Comparison of ENCODE assay signal across 8 cellular contexts in genomic region chr15:50353999-50354837, GRCh38. TPM values are rescaled to one million over a fixed set of nuclear protein-coding genes. Genes with fewer than 3 reads are reported as not detected.
A peak's percentile ranks its signal among the peaks of the same experiment; 100 is the strongest.
DNase-seq lines count a peak whose midpoint lies in the region; ATAC-seq, FAIRE-seq and TF ChIP-seq lines count a peak whose summit lies in the region.

No MANE protein-coding gene starts in this region.

- H3K4me1 ChIP-seq in HUES6 (ENCODE audit: control insufficient read depth, insufficient read depth, low read length) (peaks cover 10% of the 10 kb centered on the region), psoas muscle (peaks cover 47% of the 10 kb centered on the region)

- 0 to 1% (median 0%) methylated on average over 48 to 77 of the region's 77 CpGs for WGBS in psoas muscle, 3 donors

- intact Hi-C loops in left ventricle myocardium superior (cut with micrococcal nuclease) = no loop called here
- intact Hi-C loops in psoas muscle (cut with DNase I) = loop anchor here in 1 of 2 donors (1.0 to 10.0 kb wide), 2 partner anchors 70 to 1479 kb away; partner anchors contain the start of genes EID1 and USP8

- H2AFZ ChIP-seq in SU-DHL-6 (ENCODE audit: low read depth, low read length, severe bottlenecking) = peak overlapping the region; percentile 71

- ATAC-seq in GM21367 (IDR thresholded peaks at IDR 0.05; ENCODE audit: unreplicated experiment) (peak; percentile 27), left ventricle myocardium superior (peak; percentile 57), psoas muscle (peak; percentile 47 to 58 (median 54))

- no peaks in the 10 kb centered on the region for H3K9me3 ChIP-seq in HUES6 (ENCODE audit: control insufficient read depth, insufficient read depth, low read depth, low read length)
- H3K9me3 ChIP-seq in SU-DHL-6 (ENCODE audit: insufficient read depth, low read length) = no peaks in the 10 kb centered on the region
- H3K9me3 ChIP-seq in psoas muscle = no peaks in the 10 kb centered on the region

- peaks cover 11% of the 10 kb centered on the region; the same call in 1 of the 2 replicates for H4K20me1 ChIP-seq in SU-DHL-6 (ENCODE audit: low read depth, low read length)

- H3K4me3 ChIP-seq in HUES6 (ENCODE audit: low read depth, low read length) (peak overlapping the region; percentile 98), SU-DHL-6 (ENCODE audit: insufficient read depth, low read length, poor library complexity, severe bottlenecking) (peak overlapping the region; percentile 70), psoas muscle (peak overlapping the region; percentile 97)

- peaks cover 98% of the 10 kb centered on the region for H3K79me2 ChIP-seq in SU-DHL-6 (ENCODE audit: insufficient read depth, low read length)

- TF ChIP-seq CTCF in SU-DHL-6 (IDR thresholded peaks at IDR 0.05; ENCODE audit: insufficient read depth, low read length, poor library complexity, severe bottlenecking) (no peak), psoas muscle (IDR thresholded peaks at IDR 0.05) (no peak)

- no peak for FAIRE-seq in urothelium cell line (lab: Jason Lieb, UNC)

- DNase-seq in DMS 273 (lab: John Stamatoyannopoulos, UW; ENCODE audit: unreplicated experiment) (peak; percentile 78), amniotic stem cell (lab: John Stamatoyannopoulos, UW) (peak; percentile 58), left ventricle myocardium superior (peak; percentile 60), psoas muscle (peak; percentile 43 to 71), urothelium cell line (ENCODE audit: low spot score) (peak; percentile 16)

- peaks cover 20% of the 10 kb centered on the region for H3K36me3 ChIP-seq in HUES6 (ENCODE audit: control insufficient read depth, insufficient read depth, low read length)
- peaks cover 3% of the 10 kb centered on the region; the same call in 1 of the 2 replicates for H3K36me3 ChIP-seq in SU-DHL-6 (ENCODE audit: low read length)
- H3K36me3 ChIP-seq in psoas muscle (ENCODE audit: insufficient read depth in 1 of 2, low read depth in 1 of 2) = peaks cover 2 to 13% of the 10 kb centered on the region in 2 donors

- peak overlapping the region; percentile 98 for H3K27ac ChIP-seq in HUES6 (ENCODE audit: low read depth, low read length)
- H3K27ac ChIP-seq in SU-DHL-6 (ENCODE audit: low read depth, low read length) = peak overlapping the region; percentile 86
- peak overlapping the region; percentile 100 for H3K27ac ChIP-seq in psoas muscle

- no peaks in the 10 kb centered on the region for H3K9me2 ChIP-seq in SU-DHL-6 (replicated peaks; ENCODE audit: insufficient read depth, low read length)

- peak overlapping the region; percentile 96 for H3K4me2 ChIP-seq in SU-DHL-6 (ENCODE audit: low read depth, low read length, poor library complexity, severe bottlenecking)

- H3K9ac ChIP-seq in HUES6 (ENCODE audit: low read length) = peak overlapping the region; percentile 95
- H3K9ac ChIP-seq in SU-DHL-6 (ENCODE audit: low read length) = peak overlapping the region; percentile 85

- H3F3A ChIP-seq in SU-DHL-6 (ENCODE audit: insufficient read depth) = peaks cover 19% of the 10 kb centered on the region

- H3K27me3 ChIP-seq in HUES6 (ENCODE audit: control insufficient read depth, insufficient read depth, low read length) (no peaks in the 10 kb centered on the region), SU-DHL-6 (ENCODE audit: low read length) (no peaks in the 10 kb centered on the region), psoas muscle (ENCODE audit: insufficient read depth in 3 of 3, low read length in 2 of 3) (no peaks in the 10 kb centered on the region)

RNA-seq across cellular contexts. Expression of gene GABPB1, which starts 0.8 kb away (rescaled TPM):
- total RNA-seq in left ventricle myocardium superior (10.8 TPM), psoas muscle (10 to 100 TPM in 2 of 4 donors, 1 to 10 TPM in 2; 5.1 to 16.7 (median 9.3) TPM)
- polyA plus RNA-seq in psoas muscle = 1 to 10 TPM; 5.0 to 6.6 (median 5.4) TPM

Comparison
In these comparisons a context has a peak if more than half of its experiments do, and no peak if none do; other contexts are left out.
1. Peak in every context shown above with its lines: DNase-seq, ATAC-seq, H3K4me3 ChIP-seq and H3K27ac ChIP-seq.
2. DNase-seq: peak in every context shown above with its lines; median percentile 78 in DMS 273; 60 in left ventricle myocardium superior; 58 in amniotic stem cell; 57 in psoas muscle; 16 in urothelium cell line.